ENCODE assay signal across 2 cellular contexts in the genomic region with DNA sequence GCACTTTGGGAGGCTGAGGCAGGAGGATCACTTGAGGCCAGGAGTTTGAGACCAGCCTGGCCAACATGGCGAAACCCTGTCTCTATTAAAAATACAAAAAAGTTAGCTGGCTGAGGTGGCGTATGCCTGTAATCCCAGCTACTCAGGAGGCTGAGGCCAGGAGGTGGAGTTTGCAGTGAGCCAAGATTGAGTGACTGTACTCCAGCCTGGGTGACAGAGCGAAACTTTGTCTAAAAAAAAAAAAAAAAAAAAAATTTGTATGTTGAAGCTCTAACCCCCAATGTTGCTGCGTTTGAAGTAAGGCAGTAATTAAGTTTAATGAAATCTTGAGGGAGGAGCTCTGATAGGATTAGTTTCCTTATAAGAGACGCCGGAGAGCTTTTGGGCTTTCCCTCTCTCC.
TF ChIP-seq lines count a peak whose summit lies in the region.
"Not testable (repeated sequence)": the region's sequence is repeated elsewhere in the genome, so short reads cannot be mapped to it uniquely, and the experiment has no call there.

No MANE protein-coding gene starts in this region.

TF ChIP-seq in K562, 482 proteins besides CTCF, POLR2A, EP300 and RAD21:
- TF ChIP-seq ZNF384 (IDR thresholded peaks at IDR 0.05; ENCODE audit: low read depth, low read length): peak; percentile 86
- TF ChIP-seq, protein P1, sequence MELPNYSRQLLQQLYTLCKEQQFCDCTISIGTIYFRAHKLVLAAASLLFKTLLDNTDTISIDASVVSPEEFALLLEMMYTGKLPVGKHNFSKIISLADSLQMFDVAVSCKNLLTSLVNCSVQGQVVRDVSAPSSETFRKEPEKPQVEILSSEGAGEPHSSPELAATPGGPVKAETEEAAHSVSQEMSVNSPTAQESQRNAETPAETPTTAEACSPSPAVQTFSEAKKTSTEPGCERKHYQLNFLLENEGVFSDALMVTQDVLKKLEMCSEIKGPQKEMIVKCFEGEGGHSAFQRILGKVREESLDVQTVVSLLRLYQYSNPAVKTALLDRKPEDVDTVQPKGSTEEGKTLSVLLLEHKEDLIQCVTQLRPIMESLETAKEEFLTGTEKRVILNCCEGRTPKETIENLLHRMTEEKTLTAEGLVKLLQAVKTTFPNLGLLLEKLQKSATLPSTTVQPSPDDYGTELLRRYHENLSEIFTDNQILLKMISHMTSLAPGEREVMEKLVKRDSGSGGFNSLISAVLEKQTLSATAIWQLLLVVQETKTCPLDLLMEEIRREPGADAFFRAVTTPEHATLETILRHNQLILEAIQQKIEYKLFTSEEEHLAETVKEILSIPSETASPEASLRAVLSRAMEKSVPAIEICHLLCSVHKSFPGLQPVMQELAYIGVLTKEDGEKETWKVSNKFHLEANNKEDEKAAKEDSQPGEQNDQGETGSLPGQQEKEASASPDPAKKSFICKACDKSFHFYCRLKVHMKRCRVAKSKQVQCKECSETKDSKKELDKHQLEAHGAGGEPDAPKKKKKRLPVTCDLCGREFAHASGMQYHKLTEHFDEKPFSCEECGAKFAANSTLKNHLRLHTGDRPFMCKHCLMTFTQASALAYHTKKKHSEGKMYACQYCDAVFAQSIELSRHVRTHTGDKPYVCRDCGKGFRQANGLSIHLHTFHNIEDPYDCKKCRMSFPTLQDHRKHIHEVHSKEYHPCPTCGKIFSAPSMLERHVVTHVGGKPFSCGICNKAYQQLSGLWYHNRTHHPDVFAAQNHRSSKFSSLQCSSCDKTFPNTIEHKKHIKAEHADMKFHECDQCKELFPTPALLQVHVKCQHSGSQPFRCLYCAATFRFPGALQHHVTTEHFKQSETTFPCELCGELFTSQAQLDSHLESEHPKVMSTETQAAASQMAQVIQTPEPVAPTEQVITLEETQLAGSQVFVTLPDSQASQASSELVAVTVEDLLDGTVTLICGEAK (IDR thresholded peaks at IDR 0.05): peak; percentile 85
- TF ChIP-seq, protein P1 (CRISPR knock-in tag; IDR thresholded peaks at IDR 0.05): peak; percentile 83

TF ChIP-seq in HepG2, 621 proteins besides CTCF, POLR2A, EP300 and RAD21:
- TF ChIP-seq, protein P1 (IDR thresholded peaks at IDR 0.05): peak; percentile 61
- TF ChIP-seq, protein P1 (CRISPR knock-in tag; IDR thresholded peaks at IDR 0.05): not testable (repeated sequence)
